ENCODE assay signal across 1 cellular context in genomic region chr9:5566054-5566618, GRCh38.
TF ChIP-seq lines count a peak whose summit lies in the region.

No MANE protein-coding gene starts in this region.

TF ChIP-seq in GM12878, 131 proteins besides CTCF, POLR2A, EP300 and RAD21 (continues in another document):
- TF ChIP-seq ZNF687 (IDR thresholded peaks at IDR 0.05) (peak; percentile 100), RB1 (IDR thresholded peaks at IDR 0.05; ENCODE audit: borderline replicate concordance) (peak; percentile 65; the same call in 1 of the 2 replicates), NR2C2 (IDR thresholded peaks at IDR 0.05; ENCODE audit: borderline replicate concordance, control insufficient read depth, insufficient read length, low read depth) (no peak), SMC3 (IDR thresholded peaks at IDR 0.05; ENCODE audit: borderline replicate concordance, low read length) (0 out of 2 replicates have a peak, but pooled peaks have one; percentile 18), HSF1 (IDR thresholded peaks at IDR 0.05; ENCODE audit: low read depth, low read length) (no peak), MEF2B (IDR thresholded peaks at IDR 0.05; ENCODE audit: partially characterized antibody, poor library complexity, severe bottlenecking) (peak; percentile 87), SREBF1 (IDR thresholded peaks at IDR 0.05; ENCODE audit: low read length) (no peak), NFIC (IDR thresholded peaks at IDR 0.05; ENCODE audit: low read depth, low read length) (peak; percentile 54; the same call in 1 of the 2 replicates), BACH1 (IDR thresholded peaks at IDR 0.05; ENCODE audit: borderline replicate concordance) (peak; percentile 71; the same call in 1 of the 2 replicates), TCF3 (IDR thresholded peaks at IDR 0.05; ENCODE audit: borderline replicate concordance, insufficient read depth, low read depth, low read length) (no peak), GABPA (IDR thresholded peaks at IDR 0.05; ENCODE audit: low read depth) (no peak), NBN (IDR thresholded peaks at IDR 0.05) (0 out of 2 replicates have a peak, but pooled peaks have one; percentile 75), FOXM1 (IDR thresholded peaks at IDR 0.05; ENCODE audit: low read depth, low read length) (peak; percentile 43; the same call in 1 of the 2 replicates), MXI1 (IDR thresholded peaks at IDR 0.05; ENCODE audit: low read depth, low read length) (no peak), TAF1 (IDR thresholded peaks at IDR 0.05; ENCODE audit: borderline replicate concordance, low read depth, low read length) (no peak), RELA (IDR thresholded peaks at IDR 0.05; ENCODE audit: borderline replicate concordance, partially characterized antibody) (no peak), NR2F1 (conservative IDR thresholded peaks at IDR 0.05) (0 out of 2 replicates have a peak, but pooled peaks have one; percentile 14), ZNF24 (IDR thresholded peaks at IDR 0.05) (peak; percentile 59; the same call in 1 of the 2 replicates), ZNF622 (IDR thresholded peaks at IDR 0.05) (no peak), CREB1 (IDR thresholded peaks at IDR 0.05; ENCODE audit: low read depth) (no peak), DPF2 (IDR thresholded peaks at IDR 0.05) (peak; percentile 74; the same call in 1 of the 2 replicates), ETV6 (conservative IDR thresholded peaks at IDR 0.05 in 1 of 2, IDR thresholded peaks at IDR 0.05 in 1 of 2; ENCODE audit: borderline replicate concordance in 1 of 2, low read depth in 1 of 2) (peak in 1 of 2 experiments; percentile 48; a peak in 1 of 4 replicates), IRF5 (IDR thresholded peaks at IDR 0.05; ENCODE audit: borderline replicate concordance) (no peak), SUPT20H (IDR thresholded peaks at IDR 0.05; ENCODE audit: borderline replicate concordance, control insufficient read depth, low read depth, low read length) (no peak), YY1 (IDR thresholded peaks at IDR 0.05; ENCODE audit: low read depth, low read length) (no peak), YBX1 (IDR thresholded peaks at IDR 0.05) (no peak), NRF1 (conservative IDR thresholded peaks at IDR 0.05; ENCODE audit: low read depth, low read length) (no peak), HDGF (IDR thresholded peaks at IDR 0.05) (0 out of 2 replicates have a peak, but pooled peaks have one; percentile 39), RAD51 (IDR thresholded peaks at IDR 0.05) (peak; percentile 71), ZZZ3 (IDR thresholded peaks at IDR 0.05; ENCODE audit: control insufficient read depth, insufficient read length, low read depth) (no peak), CEBPB (IDR thresholded peaks at IDR 0.05; ENCODE audit: borderline replicate concordance in 1 of 2, low read depth in 2 of 2, low read length in 2 of 2) (no peak), ZNF274 (IDR thresholded peaks at IDR 0.05; ENCODE audit: insufficient read depth, insufficient read length) (no peak), SPI1 (IDR thresholded peaks at IDR 0.05; ENCODE audit: borderline replicate concordance, insufficient read depth, low read depth, low read length) (no peak), IKZF2 (IDR thresholded peaks at IDR 0.05) (peak in 1 of 2 experiments; percentile 84), SRF (IDR thresholded peaks at IDR 0.05; ENCODE audit: low read depth in 2 of 2, low read length in 2 of 2) (no peak), TBL1XR1 (IDR thresholded peaks at IDR 0.05; ENCODE audit: low read depth, low read length) (no peak), MTA2 (IDR thresholded peaks at IDR 0.05; ENCODE audit: low read depth) (peak; percentile 96), BRCA1 (IDR thresholded peaks at IDR 0.05; ENCODE audit: low read depth, low read length) (no peak), CUX1 (IDR thresholded peaks at IDR 0.05; ENCODE audit: insufficient replicate concordance, low read depth, low read length) (no peak)
- TF ChIP-seq, protein P1, sequence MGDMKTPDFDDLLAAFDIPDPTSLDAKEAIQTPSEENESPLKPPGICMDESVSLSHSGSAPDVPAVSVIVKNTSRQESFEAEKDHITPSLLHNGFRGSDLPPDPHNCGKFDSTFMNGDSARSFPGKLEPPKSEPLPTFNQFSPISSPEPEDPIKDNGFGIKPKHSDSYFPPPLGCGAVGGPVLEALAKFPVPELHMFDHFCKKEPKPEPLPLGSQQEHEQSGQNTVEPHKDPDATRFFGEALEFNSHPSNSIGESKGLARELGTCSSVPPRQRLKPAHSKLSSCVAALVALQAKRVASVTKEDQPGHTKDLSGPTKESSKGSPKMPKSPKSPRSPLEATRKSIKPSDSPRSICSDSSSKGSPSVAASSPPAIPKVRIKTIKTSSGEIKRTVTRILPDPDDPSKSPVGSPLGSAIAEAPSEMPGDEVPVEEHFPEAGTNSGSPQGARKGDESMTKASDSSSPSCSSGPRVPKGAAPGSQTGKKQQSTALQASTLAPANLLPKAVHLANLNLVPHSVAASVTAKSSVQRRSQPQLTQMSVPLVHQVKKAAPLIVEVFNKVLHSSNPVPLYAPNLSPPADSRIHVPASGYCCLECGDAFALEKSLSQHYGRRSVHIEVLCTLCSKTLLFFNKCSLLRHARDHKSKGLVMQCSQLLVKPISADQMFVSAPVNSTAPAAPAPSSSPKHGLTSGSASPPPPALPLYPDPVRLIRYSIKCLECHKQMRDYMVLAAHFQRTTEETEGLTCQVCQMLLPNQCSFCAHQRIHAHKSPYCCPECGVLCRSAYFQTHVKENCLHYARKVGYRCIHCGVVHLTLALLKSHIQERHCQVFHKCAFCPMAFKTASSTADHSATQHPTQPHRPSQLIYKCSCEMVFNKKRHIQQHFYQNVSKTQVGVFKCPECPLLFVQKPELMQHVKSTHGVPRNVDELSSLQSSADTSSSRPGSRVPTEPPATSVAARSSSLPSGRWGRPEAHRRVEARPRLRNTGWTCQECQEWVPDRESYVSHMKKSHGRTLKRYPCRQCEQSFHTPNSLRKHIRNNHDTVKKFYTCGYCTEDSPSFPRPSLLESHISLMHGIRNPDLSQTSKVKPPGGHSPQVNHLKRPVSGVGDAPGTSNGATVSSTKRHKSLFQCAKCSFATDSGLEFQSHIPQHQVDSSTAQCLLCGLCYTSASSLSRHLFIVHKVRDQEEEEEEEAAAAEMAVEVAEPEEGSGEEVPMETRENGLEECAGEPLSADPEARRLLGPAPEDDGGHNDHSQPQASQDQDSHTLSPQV (IDR thresholded peaks at IDR 0.05): peak; percentile 99
- TF ChIP-seq, protein P2, sequence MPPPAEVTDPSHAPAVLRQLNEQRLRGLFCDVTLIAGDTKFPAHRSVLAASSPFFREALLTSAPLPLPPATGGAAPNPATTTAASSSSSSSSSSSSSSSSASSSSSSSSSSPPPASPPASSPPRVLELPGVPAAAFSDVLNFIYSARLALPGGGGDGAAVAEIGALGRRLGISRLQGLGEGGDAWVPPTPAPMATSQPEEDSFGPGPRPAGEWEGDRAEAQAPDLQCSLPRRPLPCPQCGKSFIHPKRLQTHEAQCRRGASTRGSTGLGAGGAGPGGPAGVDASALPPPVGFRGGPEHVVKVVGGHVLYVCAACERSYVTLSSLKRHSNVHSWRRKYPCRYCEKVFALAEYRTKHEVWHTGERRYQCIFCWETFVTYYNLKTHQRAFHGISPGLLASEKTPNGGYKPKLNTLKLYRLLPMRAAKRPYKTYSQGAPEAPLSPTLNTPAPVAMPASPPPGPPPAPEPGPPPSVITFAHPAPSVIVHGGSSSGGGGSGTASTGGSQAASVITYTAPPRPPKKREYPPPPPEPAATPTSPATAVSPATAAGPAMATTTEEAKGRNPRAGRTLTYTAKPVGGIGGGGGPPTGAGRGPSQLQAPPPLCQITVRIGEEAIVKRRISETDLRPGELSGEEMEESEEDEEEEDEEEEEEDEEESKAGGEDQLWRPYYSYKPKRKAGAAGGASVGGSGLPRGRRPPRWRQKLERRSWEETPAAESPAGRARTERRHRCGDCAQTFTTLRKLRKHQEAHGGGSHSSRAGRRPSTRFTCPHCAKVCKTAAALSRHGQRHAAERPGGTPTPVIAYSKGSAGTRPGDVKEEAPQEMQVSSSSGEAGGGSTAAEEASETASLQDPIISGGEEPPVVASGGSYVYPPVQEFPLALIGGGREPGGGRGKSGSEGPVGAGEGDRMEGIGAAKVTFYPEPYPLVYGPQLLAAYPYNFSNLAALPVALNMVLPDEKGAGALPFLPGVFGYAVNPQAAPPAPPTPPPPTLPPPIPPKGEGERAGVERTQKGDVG (CRISPR knock-in tag; IDR thresholded peaks at IDR 0.05): peak; percentile 81; the same call in 1 of the 2 replicates
